Comparison of ENCODE assay signal across 21 cellular contexts in the genomic region with DNA sequence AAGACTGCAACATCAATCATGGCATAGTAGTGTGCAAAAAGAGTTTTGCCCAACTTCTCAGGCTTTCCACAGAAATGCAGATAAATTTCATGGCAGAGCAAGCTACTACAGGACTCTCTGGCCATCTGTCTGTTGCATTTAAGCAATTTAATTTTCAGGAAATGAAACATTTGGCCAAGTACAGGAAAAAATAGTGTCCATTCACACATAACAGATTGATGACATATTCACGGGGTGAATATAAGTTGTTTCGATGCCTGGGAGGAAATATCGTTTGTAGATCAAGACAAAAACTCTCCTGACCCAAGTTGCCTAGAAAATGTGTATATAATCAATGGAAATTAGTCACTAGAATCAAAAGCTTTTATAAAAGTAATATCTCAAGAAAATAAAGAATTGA.
"Had no signal": no experiment of that assay in that cellular context is flagged by ENCODE, and none has a peak within 500 bp of the region (broad histone marks: within the 10 kb centered on the region; RNA-seq: fewer than 3 reads in every experiment).

No MANE protein-coding gene starts in this region.

- H3K4me2 ChIP-seq: SK-N-SH had no signal

- H3K27me3 ChIP-seq: MG63 had no signal

- H3K27ac ChIP-seq: RWPE1 had no signal

- H3K9me3 ChIP-seq: MG63, SK-N-SH had no signal

- DNase-seq: IMR-90, Karpas-422, KG1, MG63, NCI-H1092, NCI-H1105 treated with DMSO at 0.1 percent for 48 hours, NCI-H1417 treated with DMSO at 0.1 percent for 48 hours, NCI-H146, NCI-H187 treated with DMSO at 0.1 percent for 48 hours, NCI-H2029 treated with DMSO at 0.1 percent for 48 hours, NCI-H2171 treated with DMSO at 0.1 percent for 48 hours, NCI-H345, NCI-H510A, NCI-H524 treated with DMSO at 0.1 percent for 48 hours, NCI-H69, NCI-H774, PC-3, SHP77, SK-N-SH had no signal

- FAIRE-seq: HepG2 had no signal

- H3K4me3 ChIP-seq: MG63 had no signal

- H3K36me3 ChIP-seq: MG63 had no signal

- H3K9ac ChIP-seq: SK-N-SH had no signal
